Comparison of ENCODE assay signal across 8 cellular contexts in genomic region chr19:3324405-3324856, GRCh38. TPM values are rescaled to one million over a fixed set of nuclear protein-coding genes. Genes with fewer than 3 reads are reported as not detected.
DNase-seq lines count a peak whose midpoint lies in the region; ATAC-seq and TF ChIP-seq lines count a peak whose summit lies in the region.

No MANE protein-coding gene starts in this region.

- TF ChIP-seq CTCF in Loucy (conservative IDR thresholded peaks at IDR 0.05; ENCODE audit: low read length) (peak; percentile 89), endothelial cell (IDR thresholded peaks at IDR 0.05; ENCODE audit: unreplicated experiment) (peak; percentile 66), ovary (IDR thresholded peaks at IDR 0.05) (peak; percentile 36 to 57 (median 45)), uterus (IDR thresholded peaks at IDR 0.05) (peak; percentile 35 to 57 (median 55))

- H4K20me1 ChIP-seq in Loucy (ENCODE audit: insufficient read depth, low read length, poor library complexity, severe bottlenecking), result no peaks in the 10 kb centered on the region

- H3K27me3 ChIP-seq in Loucy (ENCODE audit: insufficient read depth, low read length, poor library complexity, severe bottlenecking) (no peaks in the 10 kb centered on the region), ovary (no peaks in the 10 kb centered on the region), uterus (no peaks in the 10 kb centered on the region)

- no peak overlapping the region for H3K27ac Mint-ChIP-seq in activated CD8-positive, alpha-beta T cell treated with anti-CD3 and anti-CD28 coated beads, Interleukin-2, amount 10 ng/mL, durations not matched to agents 7 days and 5 days
- H3K27ac Mint-ChIP-seq in endothelial cell (ENCODE audit: unreplicated experiment), result no peak overlapping the region

- H3F3A ChIP-seq in Loucy (ENCODE audit: low read depth), result no peaks in the 10 kb centered on the region

- no peaks in the 10 kb centered on the region for H3K79me2 ChIP-seq in Loucy (ENCODE audit: insufficient read depth, low read length)

- WGBS in ovary, 3 donors, result 34 to 44% (median 36%) methylated on average over 5 of the region's 5 CpGs

- H3K4me3 ChIP-seq in Loucy (ENCODE audit: low read length, poor library complexity, severe bottlenecking), result no peak overlapping the region
- H3K4me3 ChIP-seq in ovary, result no peak overlapping the region
- H3K4me3 ChIP-seq in uterus, result no peak overlapping the region

- H3K4me1 Mint-ChIP-seq in activated CD8-positive, alpha-beta T cell treated with anti-CD3 and anti-CD28 coated beads, Interleukin-2, amount 10 ng/mL, durations not matched to agents 7 days and 5 days (ENCODE audit: low read depth), result no peaks in the 10 kb centered on the region
- H3K4me1 Mint-ChIP-seq in endothelial cell (ENCODE audit: unreplicated experiment), result no peaks in the 10 kb centered on the region

- no peak overlapping the region for H3K4me2 ChIP-seq in Loucy (ENCODE audit: low read depth, low read length, poor library complexity, severe bottlenecking)

- intact Hi-C loops in ovary (cut with DNase I) (loop anchor here in 3 of 4 donors (2.0 to 10.0 kb wide), 3 partner anchors 150 to 290 kb away; partner anchors contain the start of genes SMIM24 (in 1 of the 3) and SMIM44 (in 1 of the 3)), uterus (cut with DNase I; ENCODE audit: low total_unique reads) (no loop called here)

- ATAC-seq in activated CD8-positive, alpha-beta T cell treated with anti-CD3 and anti-CD28 coated beads, Interleukin-2, amount 10 ng/mL, durations not matched to agents 7 days and 5 days, result peak; percentile 71
- ATAC-seq in GM21381 (IDR thresholded peaks at IDR 0.05; ENCODE audit: unreplicated experiment), result no peak

- H3K9me3 ChIP-seq in Loucy (ENCODE audit: insufficient read depth, low read depth, low read length) (no peaks in the 10 kb centered on the region), ovary (no peaks in the 10 kb centered on the region), uterus (no peaks in the 10 kb centered on the region)

- H3K27ac ChIP-seq in ovary (no peak overlapping the region), uterus (no peak overlapping the region)

- H3K36me3 Mint-ChIP-seq in activated CD8-positive, alpha-beta T cell treated with anti-CD3 and anti-CD28 coated beads, Interleukin-2, amount 10 ng/mL, durations not matched to agents 7 days and 5 days (ENCODE audit: low read depth), result no peaks in the 10 kb centered on the region
- H3K36me3 Mint-ChIP-seq in endothelial cell (ENCODE audit: low read depth, unreplicated experiment), result peaks cover 3% of the 10 kb centered on the region

- H3K27me3 Mint-ChIP-seq in activated CD8-positive, alpha-beta T cell treated with anti-CD3 and anti-CD28 coated beads, Interleukin-2, amount 10 ng/mL, durations not matched to agents 7 days and 5 days (ENCODE audit: low read depth), result peaks cover 2% of the 10 kb centered on the region
- peaks cover 11% of the 10 kb centered on the region for H3K27me3 Mint-ChIP-seq in endothelial cell (ENCODE audit: unreplicated experiment)

- H3K9me3 Mint-ChIP-seq in activated CD8-positive, alpha-beta T cell treated with anti-CD3 and anti-CD28 coated beads, Interleukin-2, amount 10 ng/mL, durations not matched to agents 7 days and 5 days (ENCODE audit: insufficient read depth), result no peaks in the 10 kb centered on the region
- no peaks in the 10 kb centered on the region for H3K9me3 Mint-ChIP-seq in endothelial cell (ENCODE audit: unreplicated experiment)

- no peak overlapping the region for H2AFZ ChIP-seq in Loucy (ENCODE audit: low read length)

- H3K9me2 ChIP-seq in Loucy (replicated peaks; ENCODE audit: low read depth, low read length), result no peaks in the 10 kb centered on the region

- H3K36me3 ChIP-seq in Loucy (ENCODE audit: insufficient read depth, low read length), result no peaks in the 10 kb centered on the region
- no peaks in the 10 kb centered on the region for H3K36me3 ChIP-seq in ovary
- H3K36me3 ChIP-seq in uterus, result no peaks in the 10 kb centered on the region

- no peak overlapping the region for H3K4me3 Mint-ChIP-seq in activated CD8-positive, alpha-beta T cell treated with anti-CD3 and anti-CD28 coated beads, Interleukin-2, amount 10 ng/mL, durations not matched to agents 7 days and 5 days
- H3K4me3 Mint-ChIP-seq in endothelial cell (ENCODE audit: unreplicated experiment), result no peak overlapping the region

- H3K4me1 ChIP-seq in Loucy (ENCODE audit: insufficient read depth, low read length, poor library complexity, severe bottlenecking), result no peaks in the 10 kb centered on the region
- no peaks in the 10 kb centered on the region for H3K4me1 ChIP-seq in ovary (ENCODE audit: insufficient read depth)
- no peaks in the 10 kb centered on the region for H3K4me1 ChIP-seq in uterus

- TF ChIP-seq POLR2A in ovary (IDR thresholded peaks at IDR 0.05) (no peak), uterus (IDR thresholded peaks at IDR 0.05) (no peak)

- no peak for TF ChIP-seq EP300 in ovary (IDR thresholded peaks at IDR 0.05)

- peak; percentile 28 for DNase-seq in COLO668 (lab: John Stamatoyannopoulos, UW; ENCODE audit: unreplicated experiment)
- peak; percentile 83 for DNase-seq in activated CD8-positive, alpha-beta T cell treated with anti-CD3 and anti-CD28 coated beads, Interleukin-2, amount 10 ng/mL, durations not matched to agents 7 days and 5 days
- peak; percentile 62 for DNase-seq in endothelial cell (ENCODE audit: low spot score)
- DNase-seq in ovary, result peak in 4 of 5 donors; percentile 60 to 72 (median 66)
- DNase-seq in uterus, result no peak
- no peak for DNase-seq in NCI-H526 treated with DMSO at 0.1 percent for 48 hours (lab: John Stamatoyannopoulos, UW)

- no peak overlapping the region for H3K9ac ChIP-seq in Loucy (ENCODE audit: low read depth, low read length, poor library complexity, severe bottlenecking)

- POLR2A ChIA-PET in activated CD8-positive, alpha-beta T cell treated with anti-CD3 and anti-CD28 coated beads, Interleukin-2, amount 10 ng/mL, durations not matched to agents 7 days and 5 days (lab: Charles Lee), result no interaction called here

- CTCF ChIA-PET in activated CD8-positive, alpha-beta T cell treated with anti-CD3 and anti-CD28 coated beads, Interleukin-2, amount 10 ng/mL, durations not matched to agents 7 days and 5 days (lab: Charles Lee), result interaction anchor here (0.6 to 5.8 kb wide), 7 partner anchors 17 to 148 kb away, joined by 3 to 58 read pairs (median 7); no protein-coding TSS in a partner anchor

RNA-seq across cellular contexts. Expression of gene NFIC, which starts 42.0 kb away (rescaled TPM):
- 10 to 100 TPM; 13.4 to 14.0 TPM for total RNA-seq in activated CD8-positive, alpha-beta T cell treated with anti-CD3 and anti-CD28 coated beads, Interleukin-2, amount 10 ng/mL, durations not matched to agents 7 days and 5 days
- total RNA-seq in endothelial cell (ENCODE audit: unreplicated experiment) (4.9 TPM), ovary (100 to 1,000 TPM in 5 of 7 donors, 10 to 100 TPM in 2; 62.0 to 345 (median 283) TPM), uterus (100 to 1,000 TPM in 2 of 4 donors, 10 to 100 TPM in 2; 18.5 to 361 (median 82.9) TPM)
- 10 to 100 TPM; 31.9 to 71.1 TPM for polyA plus RNA-seq in ovary

Comparison
In these comparisons a context has a peak if more than half of its experiments do, and no peak if none do; other contexts are left out.
1. DNase-seq: peak in COLO668 (single experiment), activated CD8-positive, alpha-beta T cell treated with anti-CD3 and anti-CD28 coated beads, Interleukin-2, amount 10 ng/mL, durations not matched to agents 7 days and 5 days (single experiment), endothelial cell (single experiment) and ovary (4 of 5); none in uterus (0 of 2) and NCI-H526 treated with DMSO at 0.1 percent for 48 hours (single experiment).
2. Peak in every context shown above with its lines, with median percentiles within 50 percentile points of each other: CTCF ChIP-seq.